25 cellular contexts compared by ENCODE assay signal in the genomic region with DNA sequence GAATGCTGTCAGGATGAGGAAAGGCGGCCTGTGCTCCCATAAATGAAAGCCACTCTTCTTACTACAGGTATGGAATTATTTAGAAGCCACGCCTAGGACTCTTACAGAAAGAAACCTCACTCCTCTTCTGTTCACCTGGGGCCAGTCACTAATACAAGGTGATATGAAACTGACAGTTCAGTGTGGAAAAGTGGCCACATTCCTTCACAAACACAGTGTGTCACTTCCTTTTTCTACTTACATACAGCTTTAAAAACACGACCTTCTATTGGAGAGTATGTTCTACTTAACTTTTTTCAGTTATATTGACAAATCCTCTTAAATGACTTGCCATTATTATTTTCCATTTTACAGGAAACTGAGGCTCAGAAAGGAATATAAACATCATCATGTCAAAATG.
"Had no signal": no experiment of that assay in that cellular context is flagged by ENCODE, and none has a peak within 500 bp of the region (broad histone marks: within the 10 kb centered on the region; RNA-seq: fewer than 3 reads in every experiment).

No MANE protein-coding gene starts in this region.

- H3K9me3 Mint-ChIP-seq: activated CD8-positive, alpha-beta T cell treated with anti-CD3 and anti-CD28 coated beads for 36 hours; activated naive CD4-positive, alpha-beta T cell treated with anti-CD3 and anti-CD28 coated beads, Interleukin-2, amount 50 U/mL, for 24 hours had no signal

- FAIRE-seq: K562 had no signal

- H3K27me3 ChIP-seq: breast epithelium, Peyer's patch had no signal

- H3K27ac Mint-ChIP-seq: activated CD8-positive, alpha-beta T cell treated with anti-CD3 and anti-CD28 coated beads for 36 hours; activated naive CD4-positive, alpha-beta T cell treated with anti-CD3 and anti-CD28 coated beads, Interleukin-2, amount 50 U/mL, for 24 hours had no signal

- H3K4me3 Mint-ChIP-seq: activated CD8-positive, alpha-beta T cell treated with anti-CD3 and anti-CD28 coated beads for 36 hours; activated naive CD4-positive, alpha-beta T cell treated with anti-CD3 and anti-CD28 coated beads, Interleukin-2, amount 50 U/mL, for 24 hours had no signal

- ATAC-seq: activated CD4-positive, CD25-positive, alpha-beta regulatory T cell treated with anti-CD3 and anti-CD28 coated beads, Interleukin-2, amount 50 U/mL, for 24 hours; activated CD8-positive, alpha-beta T cell treated with anti-CD3 and anti-CD28 coated beads for 36 hours; K562 had no signal

- H3K27me3 Mint-ChIP-seq: activated CD8-positive, alpha-beta T cell treated with anti-CD3 and anti-CD28 coated beads for 36 hours; activated naive CD4-positive, alpha-beta T cell treated with anti-CD3 and anti-CD28 coated beads, Interleukin-2, amount 50 U/mL, for 24 hours had no signal

- DNase-seq: activated CD4-positive, alpha-beta T cell treated with anti-CD3 and anti-CD28 coated beads for 4 hours; activated CD8-positive, alpha-beta memory T cell treated with anti-CD3 and anti-CD28 coated beads, Interleukin-2, amount 50 U/mL, for 4 hours; activated CD8-positive, alpha-beta T cell treated with anti-CD3 and anti-CD28 coated beads for 36 hours; activated effector memory CD4-positive, alpha-beta T cell treated with Interleukin-2 at 50 U/mL for 16 hours; activated naive CD4-positive, alpha-beta T cell; aorta; central memory CD4-positive, alpha-beta T cell; Karpas-422; MM.1S; NCI-H1105; NCI-H1436; NCI-H1694 treated with DMSO at 0.1 percent for 48 hours; NCI-H2029 treated with DMSO at 0.1 percent for 48 hours; NCI-H345; NCI-H510A; NCI-H526 treated with DMSO at 0.1 percent for 48 hours; NCI-H82; Peyer's patch; SHP77; T-helper 1 cell had no signal

- H3K4me3 ChIP-seq: breast epithelium, K562, Peyer's patch, SK-N-MC had no signal

- H3K4me1 Mint-ChIP-seq: activated naive CD4-positive, alpha-beta T cell treated with anti-CD3 and anti-CD28 coated beads, Interleukin-2, amount 50 U/mL, for 24 hours had no signal

- H3K36me3 ChIP-seq: breast epithelium, Peyer's patch had no signal
